ENCODE assay signal across 15 cellular contexts in the genomic region with DNA sequence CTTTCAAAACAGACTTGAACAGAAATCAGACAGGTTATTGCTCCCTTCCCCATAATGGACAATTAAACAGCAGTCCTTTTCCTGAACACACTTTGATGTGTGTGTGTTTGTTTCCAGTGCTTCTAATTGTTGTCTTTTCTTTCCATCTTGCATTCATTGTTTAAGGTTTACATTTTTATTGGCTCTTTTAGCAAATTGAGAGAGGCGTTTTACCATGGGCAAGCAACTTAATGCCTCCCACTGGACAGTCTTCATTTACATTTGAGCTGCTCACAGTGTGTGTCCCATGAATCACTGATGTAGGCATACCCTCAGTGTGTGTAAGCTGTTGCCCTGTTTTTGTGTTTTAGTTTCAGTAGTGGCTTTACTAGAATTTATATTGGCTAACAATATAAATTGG.
"Had no signal": no experiment of that assay in that cellular context is flagged by ENCODE, and none has a peak within 500 bp of the region (broad histone marks: within the 10 kb centered on the region; RNA-seq: fewer than 3 reads in every experiment).

No MANE protein-coding gene starts in this region.

- ATAC-seq: activated CD4-positive, CD25-positive, alpha-beta regulatory T cell treated with anti-CD3 and anti-CD28 coated beads, Interleukin-2, amount 50 U/mL, for 24 hours; effector memory CD8-positive, alpha-beta T cell; foreskin keratinocyte had no signal

- H3K4me1 ChIP-seq: parathyroid adenoma, tibial artery had no signal

- H3K79me2 ChIP-seq: parathyroid adenoma had no signal

- H3K4me1 Mint-ChIP-seq: activated naive CD4-positive, alpha-beta T cell treated with anti-CD3 and anti-CD28 coated beads, Interleukin-2, amount 10 ng/mL, durations not matched to agents 7 days and 5 days had no signal

- H3K4me3 ChIP-seq: lung, tibial artery had no signal

- H3K9me3 ChIP-seq: tibial artery had no signal

- H3K9me3 Mint-ChIP-seq: activated naive CD4-positive, alpha-beta T cell treated with anti-CD3 and anti-CD28 coated beads, Interleukin-2, amount 10 ng/mL, durations not matched to agents 7 days and 5 days; effector memory CD8-positive, alpha-beta T cell; stimulated activated naive B cell treated with anti-CD40 and anti-IgM and Interleukin-4, amounts not matched to agents 10 μg/mL and 1 μg/mL and 100 μg/mL, for 72 hours had no signal

- H3K27me3 Mint-ChIP-seq: activated naive CD4-positive, alpha-beta T cell treated with anti-CD3 and anti-CD28 coated beads, Interleukin-2, amount 10 ng/mL, durations not matched to agents 7 days and 5 days; effector memory CD8-positive, alpha-beta T cell; stimulated activated naive B cell treated with anti-CD40 and anti-IgM and Interleukin-4, amounts not matched to agents 10 μg/mL and 1 μg/mL and 100 μg/mL, for 72 hours had no signal

- H3K27me3 ChIP-seq: foreskin keratinocyte, tibial artery had no signal

- H3K27ac ChIP-seq: foreskin keratinocyte, parathyroid adenoma, tibial artery had no signal

- H3K9ac ChIP-seq: parathyroid adenoma had no signal

- H3K4me3 Mint-ChIP-seq: activated naive CD4-positive, alpha-beta T cell treated with anti-CD3 and anti-CD28 coated beads, Interleukin-2, amount 10 ng/mL, durations not matched to agents 7 days and 5 days; effector memory CD8-positive, alpha-beta T cell; stimulated activated naive B cell treated with anti-CD40 and anti-IgM and Interleukin-4, amounts not matched to agents 10 μg/mL and 1 μg/mL and 100 μg/mL, for 72 hours had no signal

- DNase-seq: activated naive CD4-positive, alpha-beta T cell treated with anti-CD3 and anti-CD28 coated beads, Interleukin-2, amount 10 ng/mL, durations not matched to agents 7 days and 5 days; activated T-cell treated with anti-CD3 and anti-CD28 coated beads for 4 hours; amniotic stem cell; dermis blood vessel endothelial cell; effector memory CD8-positive, alpha-beta T cell; foreskin keratinocyte; islet precursor cell; midbrain; retina; stimulated activated CD4-positive, alpha-beta T cell treated with anti-CD3 and anti-CD28 coated beads, Interleukin-4, amount 100 ng/mL, for 1 hour; stimulated activated naive B cell treated with anti-CD40 and anti-IgM and Interleukin-4, amounts not matched to agents 10 μg/mL and 1 μg/mL and 100 μg/mL, for 72 hours; tibial artery had no signal

- H2AFZ ChIP-seq: parathyroid adenoma had no signal

- H3K27ac Mint-ChIP-seq: activated naive CD4-positive, alpha-beta T cell treated with anti-CD3 and anti-CD28 coated beads, Interleukin-2, amount 10 ng/mL, durations not matched to agents 7 days and 5 days; stimulated activated naive B cell treated with anti-CD40 and anti-IgM and Interleukin-4, amounts not matched to agents 10 μg/mL and 1 μg/mL and 100 μg/mL, for 72 hours had no signal
